Comparison of ENCODE assay signal across 8 cellular contexts in the genomic region with DNA sequence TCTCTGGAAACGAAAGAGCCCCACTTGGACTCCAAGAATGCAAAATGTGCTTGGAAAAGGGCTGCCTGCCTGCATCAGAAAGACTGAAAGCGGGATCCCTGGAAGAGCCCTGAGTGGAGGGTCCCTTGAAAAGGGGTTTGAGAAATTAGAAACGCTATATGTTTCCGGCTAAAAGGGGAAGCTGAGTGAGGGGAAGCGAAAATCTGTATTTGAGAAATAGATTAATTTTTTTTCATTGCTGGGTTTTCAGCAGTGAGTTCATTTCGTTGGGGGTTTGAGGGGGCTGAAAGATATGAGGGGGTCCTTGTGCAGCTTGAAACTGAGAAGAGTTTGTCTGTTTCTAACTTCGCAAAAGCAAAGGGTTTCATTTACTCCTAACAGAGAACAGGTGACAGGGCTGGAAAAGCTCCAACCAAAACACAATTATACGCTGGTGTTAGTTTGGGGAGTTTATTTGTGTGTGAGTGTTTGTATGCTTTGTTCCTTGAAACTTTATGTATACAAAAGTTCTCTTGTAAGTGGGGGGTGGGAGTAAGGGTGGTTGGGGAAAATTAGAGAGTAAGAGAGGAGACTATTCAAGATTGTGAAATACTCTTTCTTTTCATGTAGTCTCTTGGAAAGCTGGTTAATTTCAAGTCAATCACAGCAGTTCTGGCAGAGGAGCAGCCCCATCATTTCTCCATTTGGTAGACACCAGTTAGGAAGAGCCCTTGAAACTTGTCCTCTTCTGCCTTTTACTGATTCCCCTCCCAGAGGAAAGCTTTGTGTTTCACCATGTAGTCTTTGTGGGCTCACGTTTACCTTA. TPM values are rescaled to one million over a fixed set of nuclear protein-coding genes. Genes with fewer than 3 reads are reported as not detected.
DNase-seq lines count a peak whose midpoint lies in the region; ATAC-seq, FAIRE-seq and TF ChIP-seq lines count a peak whose summit lies in the region.

No MANE protein-coding gene starts in this region.

- H3K36me3 Mint-ChIP-seq in dendritic cell treated with granulocyte-macrophage colony-stimulating factor and Interleukin-4, amounts not matched to agents 40 ng/mL and 50 ng/mL, for 4 days (ENCODE audit: low read depth): peaks cover 59% of the 10 kb centered on the region

- H3K36me3 ChIP-seq in mucosa of stomach (ENCODE audit: control insufficient read depth, insufficient read depth, low read length): no peaks in the 10 kb centered on the region

- no peaks in the 10 kb centered on the region for H3K9me3 Mint-ChIP-seq in dendritic cell treated with granulocyte-macrophage colony-stimulating factor and Interleukin-4, amounts not matched to agents 40 ng/mL and 50 ng/mL, for 4 days

- no peaks in the 10 kb centered on the region for H3K9me3 ChIP-seq in mucosa of stomach (ENCODE audit: control insufficient read depth, low read length)

- H3K4me1 Mint-ChIP-seq in dendritic cell treated with granulocyte-macrophage colony-stimulating factor and Interleukin-4, amounts not matched to agents 40 ng/mL and 50 ng/mL, for 4 days (ENCODE audit: low read depth): peaks cover 64% of the 10 kb centered on the region

- no peak for TF ChIP-seq POLR2A in GM12892 (IDR thresholded peaks at IDR 0.05; ENCODE audit: low read depth, low read length)

- ATAC-seq in HG02623 (IDR thresholded peaks at IDR 0.05; ENCODE audit: unreplicated experiment) (no peak), GM21528 (IDR thresholded peaks at IDR 0.05; ENCODE audit: low FRiP score, unreplicated experiment) (no peak)

- DNase-seq in GM12892 (ENCODE audit: insufficient read length) (no peak), NCI-H1105 treated with DMSO at 0.1 percent for 48 hours (lab: John Stamatoyannopoulos, UW) (peak; percentile 26), ecto neural progenitor cell (ENCODE audit: low spot score) (no peak)
- DNase-seq in activated effector memory CD4-positive, alpha-beta T cell treated with Interleukin-2 at 50 U/mL for 16 hours: no peak

- peak overlapping the region; percentile 48 for H3K4me3 ChIP-seq in mucosa of stomach (ENCODE audit: low read length)

- peak; percentile 5 for FAIRE-seq in GM12892 (lab: Jason Lieb, UNC)

- peak overlapping the region; percentile 77 for H3K9ac ChIP-seq in mucosa of stomach (ENCODE audit: low read length)

- intact Hi-C loops in dendritic cell treated with granulocyte-macrophage colony-stimulating factor and Interleukin-4, amounts not matched to agents 40 ng/mL and 50 ng/mL, for 4 days (cut with micrococcal nuclease): loop anchor here (1.0 to 5.0 kb wide), 4 partner anchors 15 to 89 kb away; no protein-coding TSS in a partner anchor

- H3K4me3 Mint-ChIP-seq in dendritic cell treated with granulocyte-macrophage colony-stimulating factor and Interleukin-4, amounts not matched to agents 40 ng/mL and 50 ng/mL, for 4 days: peak overlapping the region; percentile 99

- H3K27me3 Mint-ChIP-seq in dendritic cell treated with granulocyte-macrophage colony-stimulating factor and Interleukin-4, amounts not matched to agents 40 ng/mL and 50 ng/mL, for 4 days: no peaks in the 10 kb centered on the region

- no peaks in the 10 kb centered on the region for H3K27me3 ChIP-seq in mucosa of stomach (ENCODE audit: control insufficient read depth, insufficient read depth, low read length)

- peaks cover 46% of the 10 kb centered on the region for H3K4me1 ChIP-seq in mucosa of stomach (ENCODE audit: control insufficient read depth, insufficient read depth, low read length)

- H3K27ac Mint-ChIP-seq in dendritic cell treated with granulocyte-macrophage colony-stimulating factor and Interleukin-4, amounts not matched to agents 40 ng/mL and 50 ng/mL, for 4 days: peak overlapping the region; percentile 98

RNA-seq across cellular contexts. Expression of gene TNFAIP8, which starts 0.8 kb away (rescaled TPM):
- 104 TPM for polyA plus RNA-seq in GM12892 (2012; ENCODE audit: missing spikeins)
